Comparison of ENCODE assay signal across 1 cellular context in the genomic region with DNA sequence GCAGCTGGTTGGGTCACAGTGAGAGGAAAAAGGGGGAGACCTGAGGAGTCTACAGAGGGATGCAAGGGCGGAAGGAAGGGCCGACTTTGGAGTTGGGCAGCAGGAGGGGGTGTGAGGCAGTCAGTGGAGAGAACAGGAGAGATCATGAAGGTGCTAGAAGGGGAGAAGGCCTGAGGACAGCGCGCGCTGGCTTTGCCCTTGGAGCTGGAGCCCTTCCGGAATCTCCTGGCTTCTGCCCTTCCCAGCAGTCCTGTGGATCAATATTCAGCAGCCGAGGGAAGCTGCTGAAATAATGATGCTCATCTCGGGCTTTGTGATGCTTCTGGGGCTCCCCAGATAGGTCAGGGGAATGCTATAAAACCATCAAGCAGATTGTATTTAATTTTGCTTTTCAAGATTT.
TF ChIP-seq lines count a peak whose summit lies in the region.

No MANE protein-coding gene starts in this region.

TF ChIP-seq in GM23338, 12 proteins besides CTCF, POLR2A, EP300 and RAD21:
- TF ChIP-seq ZNF462 (CRISPR knock-in tag; IDR thresholded peaks at IDR 0.05), result no peak
- TF ChIP-seq ZNF114 (CRISPR knock-in tag; IDR thresholded peaks at IDR 0.05), result no peak
- TF ChIP-seq ZNF331 (CRISPR knock-in tag; IDR thresholded peaks at IDR 0.05; ENCODE audit: low read depth), result no peak
- TF ChIP-seq, protein P1, sequence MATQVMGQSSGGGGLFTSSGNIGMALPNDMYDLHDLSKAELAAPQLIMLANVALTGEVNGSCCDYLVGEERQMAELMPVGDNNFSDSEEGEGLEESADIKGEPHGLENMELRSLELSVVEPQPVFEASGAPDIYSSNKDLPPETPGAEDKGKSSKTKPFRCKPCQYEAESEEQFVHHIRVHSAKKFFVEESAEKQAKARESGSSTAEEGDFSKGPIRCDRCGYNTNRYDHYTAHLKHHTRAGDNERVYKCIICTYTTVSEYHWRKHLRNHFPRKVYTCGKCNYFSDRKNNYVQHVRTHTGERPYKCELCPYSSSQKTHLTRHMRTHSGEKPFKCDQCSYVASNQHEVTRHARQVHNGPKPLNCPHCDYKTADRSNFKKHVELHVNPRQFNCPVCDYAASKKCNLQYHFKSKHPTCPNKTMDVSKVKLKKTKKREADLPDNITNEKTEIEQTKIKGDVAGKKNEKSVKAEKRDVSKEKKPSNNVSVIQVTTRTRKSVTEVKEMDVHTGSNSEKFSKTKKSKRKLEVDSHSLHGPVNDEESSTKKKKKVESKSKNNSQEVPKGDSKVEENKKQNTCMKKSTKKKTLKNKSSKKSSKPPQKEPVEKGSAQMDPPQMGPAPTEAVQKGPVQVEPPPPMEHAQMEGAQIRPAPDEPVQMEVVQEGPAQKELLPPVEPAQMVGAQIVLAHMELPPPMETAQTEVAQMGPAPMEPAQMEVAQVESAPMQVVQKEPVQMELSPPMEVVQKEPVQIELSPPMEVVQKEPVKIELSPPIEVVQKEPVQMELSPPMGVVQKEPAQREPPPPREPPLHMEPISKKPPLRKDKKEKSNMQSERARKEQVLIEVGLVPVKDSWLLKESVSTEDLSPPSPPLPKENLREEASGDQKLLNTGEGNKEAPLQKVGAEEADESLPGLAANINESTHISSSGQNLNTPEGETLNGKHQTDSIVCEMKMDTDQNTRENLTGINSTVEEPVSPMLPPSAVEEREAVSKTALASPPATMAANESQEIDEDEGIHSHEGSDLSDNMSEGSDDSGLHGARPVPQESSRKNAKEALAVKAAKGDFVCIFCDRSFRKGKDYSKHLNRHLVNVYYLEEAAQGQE (IDR thresholded peaks at IDR 0.05; ENCODE audit: unreplicated experiment), result no peak
- no peak for TF ChIP-seq NANOG (IDR thresholded peaks at IDR 0.05; ENCODE audit: borderline replicate concordance)
- no peak for TF ChIP-seq JUNB (IDR thresholded peaks at IDR 0.05; ENCODE audit: unreplicated experiment)
- no peak for TF ChIP-seq STAT1 (IDR thresholded peaks at IDR 0.05; ENCODE audit: unreplicated experiment)
- TF ChIP-seq EZH2 (IDR thresholded peaks at IDR 0.05; ENCODE audit: low read depth, unreplicated experiment), result no peak
- TF ChIP-seq, protein P2, sequence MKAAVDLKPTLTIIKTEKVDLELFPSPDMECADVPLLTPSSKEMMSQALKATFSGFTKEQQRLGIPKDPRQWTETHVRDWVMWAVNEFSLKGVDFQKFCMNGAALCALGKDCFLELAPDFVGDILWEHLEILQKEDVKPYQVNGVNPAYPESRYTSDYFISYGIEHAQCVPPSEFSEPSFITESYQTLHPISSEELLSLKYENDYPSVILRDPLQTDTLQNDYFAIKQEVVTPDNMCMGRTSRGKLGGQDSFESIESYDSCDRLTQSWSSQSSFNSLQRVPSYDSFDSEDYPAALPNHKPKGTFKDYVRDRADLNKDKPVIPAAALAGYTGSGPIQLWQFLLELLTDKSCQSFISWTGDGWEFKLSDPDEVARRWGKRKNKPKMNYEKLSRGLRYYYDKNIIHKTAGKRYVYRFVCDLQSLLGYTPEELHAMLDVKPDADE (IDR thresholded peaks at IDR 0.05), result no peak
- TF ChIP-seq CREB1 (CRISPR knock-in tag; IDR thresholded peaks at IDR 0.05; ENCODE audit: low read depth), result no peak
- TF ChIP-seq POLR2AphosphoS5 (IDR thresholded peaks at IDR 0.05; ENCODE audit: low read depth), result no peak
